Comparison of ENCODE assay signal across 12 cellular contexts in the genomic region with DNA sequence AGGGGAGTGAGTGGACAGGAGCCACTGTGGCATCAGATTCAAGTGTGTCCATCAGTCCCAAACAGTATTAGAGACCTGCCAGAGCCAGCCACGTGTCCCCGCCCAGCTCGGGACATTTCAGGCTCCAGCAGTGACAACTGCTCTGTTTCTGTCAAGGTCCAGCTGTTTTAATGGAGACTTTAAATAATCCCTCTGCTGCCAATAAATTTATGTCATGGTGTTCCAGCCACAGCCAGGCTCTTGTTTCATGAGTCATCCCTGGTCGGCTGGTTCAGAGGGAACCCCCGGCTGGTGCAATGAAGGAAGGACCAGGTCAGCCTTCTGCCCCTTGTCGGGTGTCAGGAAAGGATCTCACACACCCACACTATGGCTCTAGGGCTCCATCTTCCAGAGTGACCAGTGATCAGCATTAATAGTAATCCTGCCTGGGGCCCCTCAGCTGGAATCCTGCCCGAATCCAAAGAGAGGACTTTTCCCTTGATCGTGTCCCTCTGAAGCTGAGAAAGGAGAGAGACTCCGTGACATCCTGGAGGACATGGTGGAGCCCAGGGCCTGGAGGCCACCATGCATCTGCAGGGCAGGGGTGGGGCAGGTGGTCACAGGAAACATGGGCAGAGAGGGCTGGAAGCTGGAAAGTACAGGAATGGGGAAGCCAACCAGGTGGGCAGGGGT.
DNase-seq lines count a peak whose midpoint lies in the region; ATAC-seq and TF ChIP-seq lines count a peak whose summit lies in the region.
"Had no signal": no experiment of that assay in that cellular context is flagged by ENCODE, and none has a peak within 500 bp of the region (broad histone marks: within the 10 kb centered on the region; RNA-seq: fewer than 3 reads in every experiment).

No MANE protein-coding gene starts in this region.

- H3K4me2 ChIP-seq in H9 (ENCODE audit: insufficient read depth, insufficient read length, low read length) (no peak overlapping the region), smooth muscle cell (peak overlapping the region; percentile 71)

- H3K79me2 ChIP-seq in H9 (ENCODE audit: insufficient read depth, low read length) (no peaks in the 10 kb centered on the region), smooth muscle cell (ENCODE audit: low read depth) (no peaks in the 10 kb centered on the region)

- peaks cover 7 to 19% of the 10 kb centered on the region in 2 experiments for H3K4me1 Mint-ChIP-seq in H9
- H3K4me1 Mint-ChIP-seq: activated B cell treated with CpG ODN at 0.5 μM for 24 hours had no signal

- no peak overlapping the region for H3K27ac ChIP-seq in H9 (ENCODE audit: insufficient read length, low read depth, low read length)
- peak overlapping the region; percentile 51 to 98 (median 83) for H3K27ac ChIP-seq in heart left ventricle
- peak overlapping the region; percentile 80 for H3K27ac ChIP-seq in smooth muscle cell (ENCODE audit: low read depth)

- no peaks in the 10 kb centered on the region for H3K79me1 ChIP-seq in H9 (ENCODE audit: insufficient read depth, low read depth, low read length, poor library complexity, severe bottlenecking)

- H2AFZ ChIP-seq in H9 (ENCODE audit: low read length) (no peak overlapping the region), smooth muscle cell (ENCODE audit: low read depth) (no peak overlapping the region)

- no peak overlapping the region for H3K18ac ChIP-seq in H9 (ENCODE audit: insufficient read length, low read depth, low read length)

- no peak for TF ChIP-seq POLR2A in heart left ventricle (IDR thresholded peaks at IDR 0.05)

- H3K36me3 ChIP-seq in heart left ventricle (no peaks in the 10 kb centered on the region), smooth muscle cell (ENCODE audit: low read depth) (no peaks in the 10 kb centered on the region)

- H2BK15ac ChIP-seq in H9 (ENCODE audit: low read depth, low read length): no peak overlapping the region

- H4K8ac ChIP-seq in H9 (replicated peaks; ENCODE audit: insufficient read length, low read depth, low read length): no peak overlapping the region

- H3K4me3 ChIP-seq in heart left ventricle (no peak overlapping the region), smooth muscle cell (no peak overlapping the region)

- no peak overlapping the region for H2BK12ac ChIP-seq in H9 (ENCODE audit: insufficient read length, low read depth, low read length)

- H3K27me3 ChIP-seq in H9 (ENCODE audit: insufficient read depth, low read length) (no peaks in the 10 kb centered on the region), heart left ventricle (peaks cover 0 to 12% (median 0%) of the 10 kb centered on the region in 9 donors), smooth muscle cell (ENCODE audit: low read depth) (no peaks in the 10 kb centered on the region)

- H3K56ac ChIP-seq in H9 (ENCODE audit: insufficient read length, low read depth, low read length): no peak overlapping the region

- H3K9me3 Mint-ChIP-seq in H9: no peaks in the 10 kb centered on the region
- H3K9me3 Mint-ChIP-seq: activated B cell treated with CpG ODN at 0.5 μM for 24 hours had no signal

- H3K9me3 ChIP-seq in H9 (ENCODE audit: control insufficient read depth, low read depth, low read length) (no peaks in the 10 kb centered on the region), heart left ventricle (no peaks in the 10 kb centered on the region), smooth muscle cell (replicated peaks; ENCODE audit: low read depth) (no peaks in the 10 kb centered on the region)

- H3K4me1 ChIP-seq in H9 (ENCODE audit: insufficient read depth, low read length): no peaks in the 10 kb centered on the region
- H3K4me1 ChIP-seq in heart left ventricle: peaks cover 0 to 62% (median 26%) of the 10 kb centered on the region in 12 donors
- H3K4me1 ChIP-seq in smooth muscle cell (ENCODE audit: low read depth): no peaks in the 10 kb centered on the region

- H2BK20ac ChIP-seq in H9 (ENCODE audit: low read depth, low read length, poor library complexity, severe bottlenecking): no peak overlapping the region

- peaks cover 8% of the 10 kb centered on the region for H3F3A ChIP-seq in smooth muscle cell (ENCODE audit: low read depth)

- no peak overlapping the region for H4K5ac ChIP-seq in H9 (ENCODE audit: insufficient read length, low read depth, low read length)

- DNase-seq in H9 (no peak), SW480 (ENCODE audit: low spot score) (peak; percentile 93), heart left ventricle (peak in 4 of 5 donors; percentile 28 to 83 (median 42)), smooth muscle cell (lab: John Stamatoyannopoulos, UW; ENCODE audit: unreplicated experiment) (peak; percentile 26), anterior cingulate cortex (lab: John Stamatoyannopoulos, UW) (no peak), T-helper 2 cell (no peak)
- DNase-seq in stimulated activated CD4-positive, alpha-beta T cell treated with anti-CD3 and anti-CD28 coated beads, Interleukin-2, amount 100 ng/mL, for 24 hours: no peak
- DNase-seq: activated B cell treated with CpG ODN at 0.5 μM for 24 hours; central memory CD4-positive, alpha-beta T cell; left colon; NCI-H1930 had no signal

- TF ChIP-seq CTCF in H9 (conservative IDR thresholded peaks at IDR 0.05) (no peak), heart left ventricle (IDR thresholded peaks at IDR 0.05) (no peak), smooth muscle cell (IDR thresholded peaks at IDR 0.05; ENCODE audit: borderline replicate concordance, insufficient read depth, poor library complexity, severe bottlenecking) (no peak)

- H2BK5ac ChIP-seq in H9 (ENCODE audit: insufficient read length, low read length): no peak overlapping the region

- H3K9ac ChIP-seq in H9 (ENCODE audit: extremely low read depth, insufficient read length, low read length) (no peak overlapping the region), smooth muscle cell (ENCODE audit: low read depth) (peak overlapping the region; percentile 56)

- no peak overlapping the region for H3K23ac ChIP-seq in H9 (ENCODE audit: insufficient read length, low read depth, low read length)

- H4K91ac ChIP-seq in H9 (ENCODE audit: insufficient read length, low read depth, low read length): no peak overlapping the region

- H2AK5ac ChIP-seq in H9 (ENCODE audit: insufficient read length, low read length): no peak overlapping the region

- H3K36me3 Mint-ChIP-seq in H9 (ENCODE audit: insufficient read depth in 1 of 3, low read depth in 3 of 3): no peaks in the 10 kb centered on the region

- no peak overlapping the region for H2BK120ac ChIP-seq in H9 (ENCODE audit: low read depth, low read length, poor library complexity, severe bottlenecking)

- ATAC-seq in heart left ventricle (peak in 3 of 4 donors; percentile 5 to 30 (median 25)), GM18520 (IDR thresholded peaks at IDR 0.05; ENCODE audit: unreplicated experiment) (no peak)
- ATAC-seq: left colon had no signal

- no peak overlapping the region for H3K4me3 Mint-ChIP-seq in H9
- H3K4me3 Mint-ChIP-seq: activated B cell treated with CpG ODN at 0.5 μM for 24 hours had no signal

- H3K27me3 Mint-ChIP-seq in H9 (ENCODE audit: low read depth): peaks cover 7% of the 10 kb centered on the region

- H4K20me1 ChIP-seq in H9 (ENCODE audit: control insufficient read depth, insufficient read depth, insufficient read length) (no peaks in the 10 kb centered on the region), smooth muscle cell (ENCODE audit: low read depth) (no peaks in the 10 kb centered on the region)

- H3K23me2 ChIP-seq in H9 (ENCODE audit: insufficient read length, low read depth, low read length, poor library complexity, severe bottlenecking): no peaks in the 10 kb centered on the region

- no CpG with 5 or more reads among the region's 9 CpGs for WGBS in H9 (ENCODE audit: extremely low coverage, insufficient read length, low lambda C conversion rate)
- 18 to 30% (median 25%) methylated on average over 5 to 9 of the region's 9 CpGs for WGBS in heart left ventricle, 4 donors
- 20% methylated on average over 9 of the region's 9 CpGs for WGBS in smooth muscle cell (ENCODE audit: low lambda C conversion rate)

- no peak overlapping the region for H3T11ph ChIP-seq in H9 (ENCODE audit: low read length)

- H3K4ac ChIP-seq in H9 (ENCODE audit: low read depth, low read length): no peak overlapping the region

- intact Hi-C loops in heart left ventricle (cut with DNase I): loop anchor here in 2 of 10 donors (5.0 to 10.0 kb wide), 2 partner anchors 119 to 179 kb away; no protein-coding TSS in a partner anchor

- H3K27ac Mint-ChIP-seq in H9: no peak overlapping the region; a peak in 1 of 7 replicates
- H3K27ac Mint-ChIP-seq: activated B cell treated with CpG ODN at 0.5 μM for 24 hours had no signal

- H3K14ac ChIP-seq in H9 (ENCODE audit: insufficient read depth, low read length): 0 out of 2 replicates have a peak overlapping the region, but pooled peaks have one; percentile 53

Comparison
In these comparisons a context has a peak if more than half of its experiments do, and no peak if none do; other contexts are left out.
1. DNase-seq: peak in SW480 (single experiment), heart left ventricle (4 of 5) and smooth muscle cell (single experiment); none in H9 (single experiment), stimulated activated CD4-positive, alpha-beta T cell treated with anti-CD3 and anti-CD28 coated beads, Interleukin-2, amount 100 ng/mL, for 24 hours (0 of 2), anterior cingulate cortex (0 of 58) and T-helper 2 cell (0 of 5).